Comparison of ENCODE assay signal across 11 cellular contexts in the genomic region with DNA sequence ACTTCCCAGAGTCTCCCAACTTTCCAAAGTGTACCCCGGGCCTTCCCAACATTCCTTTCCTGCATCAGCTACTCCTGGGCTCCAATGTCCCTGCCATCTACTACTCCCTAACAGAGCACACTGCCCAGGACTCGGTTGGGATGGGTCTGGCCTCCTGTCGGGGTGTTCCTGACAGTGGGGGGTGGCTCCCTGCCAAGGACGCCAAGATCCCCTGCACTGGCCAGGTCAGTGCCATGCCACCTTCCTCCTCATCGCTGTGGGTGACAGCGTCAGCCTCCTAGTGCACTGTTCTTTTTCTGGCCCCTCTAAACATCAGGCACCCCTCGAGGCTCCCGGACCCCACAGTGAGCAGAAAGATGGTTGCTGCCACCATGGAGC. TPM values are rescaled to one million over a fixed set of nuclear protein-coding genes. Genes with fewer than 3 reads are reported as not detected.
DNase-seq lines count a peak whose midpoint lies in the region; ATAC-seq, FAIRE-seq and TF ChIP-seq lines count a peak whose summit lies in the region.
"Had no signal": no experiment of that assay in that cellular context is flagged by ENCODE, and none has a peak within 500 bp of the region (broad histone marks: within the 10 kb centered on the region; RNA-seq: fewer than 3 reads in every experiment).

No MANE protein-coding gene starts in this region.

- ATAC-seq in lower lobe of right lung (no peak), GM18519 (IDR thresholded peaks at IDR 0.05; ENCODE audit: low FRiP score, unreplicated experiment) (no peak), GM21381 (IDR thresholded peaks at IDR 0.05; ENCODE audit: unreplicated experiment) (no peak)
- ATAC-seq in stimulated activated effector memory CD8-positive, alpha-beta T cell treated with anti-CD3 and anti-CD28 coated beads, Interleukin-12 subunit alpha, Interleukin-12 subunit beta, amount 100 ng/mL, for 72 hours = no peak

- in situ Hi-C loops in brain microvascular endothelial cell (cut with HindIII; ENCODE audit: low pct_ligation_motif_present, low sequenced_read_pairs) = no loop called here

- H3K36me3 Mint-ChIP-seq in stimulated activated effector memory CD8-positive, alpha-beta T cell treated with anti-CD3 and anti-CD28 coated beads, Interleukin-12 subunit alpha, Interleukin-12 subunit beta, amount 100 ng/mL, for 72 hours = peaks cover 10% of the 10 kb centered on the region
- H3K36me3 Mint-ChIP-seq: IgD-negative memory B cell had no signal

- H3K36me3 ChIP-seq in HUES6 (ENCODE audit: control insufficient read depth, insufficient read depth, low read length) = no peaks in the 10 kb centered on the region
- no peaks in the 10 kb centered on the region for H3K36me3 ChIP-seq in brain microvascular endothelial cell (replicated peaks)
- no peaks in the 10 kb centered on the region for H3K36me3 ChIP-seq in lower lobe of right lung
- H3K36me3 ChIP-seq in small intestine (ENCODE audit: control insufficient read depth in 2 of 2, insufficient read depth in 2 of 2, low read length in 2 of 2) = no peaks in the 10 kb centered on the region

- H3K4me3 Mint-ChIP-seq in stimulated activated effector memory CD8-positive, alpha-beta T cell treated with anti-CD3 and anti-CD28 coated beads, Interleukin-12 subunit alpha, Interleukin-12 subunit beta, amount 100 ng/mL, for 72 hours = no peak overlapping the region

- TF ChIP-seq CTCF in brain microvascular endothelial cell (IDR thresholded peaks at IDR 0.05; ENCODE audit: low read depth, low read length, missing control alignments) = no peak
- no peak for TF ChIP-seq CTCF in lower lobe of right lung (IDR thresholded peaks at IDR 0.05)

- no peaks in the 10 kb centered on the region for H3K9me3 ChIP-seq in HUES6 (ENCODE audit: control insufficient read depth, insufficient read depth, low read depth, low read length)
- no peaks in the 10 kb centered on the region for H3K9me3 ChIP-seq in lower lobe of right lung
- no peaks in the 10 kb centered on the region for H3K9me3 ChIP-seq in small intestine (ENCODE audit: control insufficient read depth, low read depth)

- H3K4me3 ChIP-seq in HUES6 (ENCODE audit: low read depth, low read length) (no peak overlapping the region), brain microvascular endothelial cell (ENCODE audit: low read depth, low read length) (no peak overlapping the region), lower lobe of right lung (no peak overlapping the region), small intestine (ENCODE audit: low read depth in 1 of 2, low read length in 2 of 2) (no peak overlapping the region)

- peak overlapping the region; percentile 55 for H3K27ac Mint-ChIP-seq in stimulated activated effector memory CD8-positive, alpha-beta T cell treated with anti-CD3 and anti-CD28 coated beads, Interleukin-12 subunit alpha, Interleukin-12 subunit beta, amount 100 ng/mL, for 72 hours

- FAIRE-seq in small intestine (lab: Jason Lieb, UNC) = no peak

- peak overlapping the region; percentile 28; the same call in 1 of the 2 replicates for H3K27ac ChIP-seq in HUES6 (ENCODE audit: low read depth, low read length)
- H3K27ac ChIP-seq in brain microvascular endothelial cell = peak overlapping the region; percentile 42
- peak overlapping the region; percentile 31 for H3K27ac ChIP-seq in lower lobe of right lung
- H3K27ac ChIP-seq in small intestine (ENCODE audit: low read depth in 1 of 2, low read length in 1 of 2) = peak overlapping the region in 1 of 2 donors; percentile 32
- H3K27ac ChIP-seq: epithelial cell of prostate had no signal

- DNase-seq in brain microvascular endothelial cell (no peak), lower lobe of right lung (no peak), small intestine (no peak), NCI-H524 treated with DMSO at 0.1 percent for 48 hours (lab: John Stamatoyannopoulos, UW) (no peak)
- no peak for DNase-seq in stimulated activated effector memory CD8-positive, alpha-beta T cell treated with anti-CD3 and anti-CD28 coated beads, Interleukin-12 subunit alpha, Interleukin-12 subunit beta, amount 100 ng/mL, for 72 hours (ENCODE audit: low spot score in 2 of 2)
- DNase-seq: NCI-H526 treated with DMSO at 0.1 percent for 48 hours had no signal

- no peaks in the 10 kb centered on the region for H3K27me3 ChIP-seq in HUES6 (ENCODE audit: control insufficient read depth, insufficient read depth, low read length)
- H3K27me3 ChIP-seq in brain microvascular endothelial cell (replicated peaks) = no peaks in the 10 kb centered on the region
- no peaks in the 10 kb centered on the region for H3K27me3 ChIP-seq in lower lobe of right lung (ENCODE audit: low read depth)
- no peaks in the 10 kb centered on the region for H3K27me3 ChIP-seq in small intestine (ENCODE audit: control insufficient read depth in 2 of 2, insufficient read depth in 2 of 2, low read length in 2 of 2)

- H3K4me1 Mint-ChIP-seq in stimulated activated effector memory CD8-positive, alpha-beta T cell treated with anti-CD3 and anti-CD28 coated beads, Interleukin-12 subunit alpha, Interleukin-12 subunit beta, amount 100 ng/mL, for 72 hours = peaks cover 72% of the 10 kb centered on the region

- no peaks in the 10 kb centered on the region for H3K9me3 Mint-ChIP-seq in stimulated activated effector memory CD8-positive, alpha-beta T cell treated with anti-CD3 and anti-CD28 coated beads, Interleukin-12 subunit alpha, Interleukin-12 subunit beta, amount 100 ng/mL, for 72 hours
- H3K9me3 Mint-ChIP-seq: IgD-negative memory B cell had no signal

- 55 to 68% (median 62%) methylated on average over 8 of the region's 8 CpGs for WGBS in small intestine, 3 donors

- peaks cover 44% of the 10 kb centered on the region for H3K4me1 ChIP-seq in HUES6 (ENCODE audit: control insufficient read depth, insufficient read depth, low read length)
- H3K4me1 ChIP-seq in lower lobe of right lung = peaks cover 39% of the 10 kb centered on the region
- H3K4me1 ChIP-seq in small intestine (ENCODE audit: control insufficient read depth in 2 of 2, insufficient read depth in 1 of 2, low read depth in 1 of 2, low read length in 1 of 2) = peaks cover 5 to 17% of the 10 kb centered on the region in 2 donors

- intact Hi-C loops in lower lobe of right lung (cut with DNase I) = no loop called here

- H3K9ac ChIP-seq in HUES6 (ENCODE audit: low read length) = peak overlapping the region; percentile 29

RNA-seq across cellular contexts. Expression of a gene that starts 13.8 kb away (rescaled TPM):
- total RNA-seq in lower lobe of right lung = 40.3 TPM
- polyA plus RNA-seq in small intestine = 10 to 100 TPM; 14.3 to 16.0 (median 15.0) TPM

RNA-seq across cellular contexts. Expression of a gene that starts 38.0 kb away (rescaled TPM):
- total RNA-seq in lower lobe of right lung = not detected
- polyA plus RNA-seq in small intestine = not detected
- polyA plus RNA-seq: IgD-negative memory B cell had no signal

RNA-seq across cellular contexts. Expression of a gene that starts 38.3 kb away (rescaled TPM):
- total RNA-seq in lower lobe of right lung = 6.6 TPM
- polyA plus RNA-seq in small intestine = 1 to 10 TPM in 2 of 3 donors, under 1 TPM in 1; 0.67 to 3.0 (median 1.4) TPM
